Comparison of ENCODE assay signal across 13 cellular contexts in genomic region chr1:203346060-203346754, GRCh38. TPM values are rescaled to one million over a fixed set of nuclear protein-coding genes. Genes with fewer than 3 reads are reported as not detected.
A peak's percentile ranks its signal among the peaks of the same experiment; 100 is the strongest.
DNase-seq lines count a peak whose midpoint lies in the region; ATAC-seq and TF ChIP-seq lines count a peak whose summit lies in the region.
"Had no signal": no experiment of that assay in that cellular context is flagged by ENCODE, and none has a peak within 500 bp of the region (broad histone marks: within the 10 kb centered on the region; RNA-seq: fewer than 3 reads in every experiment).

No MANE protein-coding gene starts in this region.

- H3K9me3 Mint-ChIP-seq in chondrocyte (ENCODE audit: low read depth): no peaks in the 10 kb centered on the region
- H3K9me3 Mint-ChIP-seq in CD4-positive, alpha-beta T cell: no peaks in the 10 kb centered on the region
- H3K9me3 Mint-ChIP-seq: activated T-cell treated with anti-CD3 and anti-CD28 coated beads, Interleukin-2, amount 50 U/mL, for 72 hours; naive thymus-derived CD8-positive, alpha-beta T cell had no signal

- CTCF ChIA-PET in CD4-positive, alpha-beta T cell (lab: Charles Lee): interaction anchor here (14.9 kb wide), 1 partner anchor 72 kb away, joined by 462 read pairs; no protein-coding TSS in a partner anchor

- H3K4me1 ChIP-seq in spleen: peaks cover 0 to 22% (median 9%) of the 10 kb centered on the region in 6 donors

- peaks cover 0 to 46% (median 0%) of the 10 kb centered on the region in 7 donors for H3K27me3 ChIP-seq in spleen (replicated peaks in 1 of 7)
- peaks cover 3% of the 10 kb centered on the region for H3K27me3 ChIP-seq in CD4-positive, alpha-beta T cell (ENCODE audit: control insufficient read depth, insufficient read depth, low read length)
- H3K27me3 ChIP-seq: body of pancreas had no signal

- peak; percentile 56 for TF ChIP-seq CTCF in chondrocyte (IDR thresholded peaks at IDR 0.05)
- TF ChIP-seq CTCF in spleen (IDR thresholded peaks at IDR 0.05 in 8 of 11, conservative IDR thresholded peaks at IDR 0.05 in 3 of 11): no peak
- TF ChIP-seq CTCF in CD4-positive, alpha-beta T cell (IDR thresholded peaks at IDR 0.05): no peak

- no peaks in the 10 kb centered on the region for H3K36me3 Mint-ChIP-seq in chondrocyte (ENCODE audit: low read depth)
- H3K36me3 Mint-ChIP-seq in CD4-positive, alpha-beta T cell (ENCODE audit: low read depth): no peaks in the 10 kb centered on the region
- H3K36me3 Mint-ChIP-seq: naive thymus-derived CD8-positive, alpha-beta T cell had no signal

- peak; percentile 46 for DNase-seq in DMS79 treated with DMSO at 0.1 percent for 48 hours (lab: John Stamatoyannopoulos, UW)
- peak; percentile 70 for DNase-seq in MV-4-11 (lab: John Stamatoyannopoulos, UW)
- DNase-seq in chondrocyte (ENCODE audit: low spot score): no peak
- no peak for DNase-seq in sciatic nerve (ENCODE audit: low spot score)
- DNase-seq in spleen: no peak
- no peak for DNase-seq in CD4-positive, alpha-beta T cell
- DNase-seq: activated T-cell treated with anti-CD3 and anti-CD28 coated beads, Interleukin-2, amount 50 U/mL, for 72 hours; body of pancreas; DMS 273 treated with DMSO at 0.1 percent for 48 hours; naive thymus-derived CD8-positive, alpha-beta T cell; NCI-H1694 had no signal

- H3K4me3 Mint-ChIP-seq in chondrocyte (ENCODE audit: unreplicated experiment): no peak overlapping the region
- no peak overlapping the region for H3K4me3 Mint-ChIP-seq in CD4-positive, alpha-beta T cell
- H3K4me3 Mint-ChIP-seq: activated T-cell treated with anti-CD3 and anti-CD28 coated beads, Interleukin-2, amount 50 U/mL, for 72 hours; naive thymus-derived CD8-positive, alpha-beta T cell had no signal

- H3K27ac ChIP-seq in spleen: peak overlapping the region in 3 of 8 donors; percentile 23 to 45 (median 30)
- H3K27ac ChIP-seq in CD4-positive, alpha-beta T cell (ENCODE audit: low read depth, low read length): no peak overlapping the region
- H3K27ac ChIP-seq: body of pancreas had no signal

- POLR2A ChIA-PET in CD4-positive, alpha-beta T cell (lab: Charles Lee): interaction anchor here (0.7 to 0.9 kb wide), 2 partner anchors 22 to 77 kb away, joined by 3 to 4 read pairs; no protein-coding TSS in a partner anchor

- no peaks in the 10 kb centered on the region for H3K36me3 ChIP-seq in spleen

- peaks cover 13% of the 10 kb centered on the region for H3K27me3 Mint-ChIP-seq in chondrocyte (ENCODE audit: low read depth)
- peaks cover 57% of the 10 kb centered on the region for H3K27me3 Mint-ChIP-seq in CD4-positive, alpha-beta T cell

- H3K27ac Mint-ChIP-seq in chondrocyte (ENCODE audit: unreplicated experiment): no peak overlapping the region
- no peak overlapping the region for H3K27ac Mint-ChIP-seq in CD4-positive, alpha-beta T cell
- H3K27ac Mint-ChIP-seq: activated T-cell treated with anti-CD3 and anti-CD28 coated beads, Interleukin-2, amount 50 U/mL, for 72 hours had no signal

- 50 to 66% (median 60%) methylated on average over 7 of the region's 7 CpGs for WGBS in spleen, 5 donors

- intact Hi-C loops in sciatic nerve (cut with DNase I): no loop called here
- intact Hi-C loops in spleen (cut with DNase I; ENCODE audit: low total_unique reads): loop anchor here (10.0 kb wide), 1 partner anchor 359 kb away; no protein-coding TSS in a partner anchor
- intact Hi-C loops in CD4-positive, alpha-beta T cell (cut with DNase I, micrococcal nuclease): loop anchor here (10.0 kb wide), 2 partner anchors 519 to 779 kb away; partner anchors contain the start of gene SNRPE (in 1 of the 2)

- ATAC-seq in sciatic nerve (peak; percentile 43), HG02938 (IDR thresholded peaks at IDR 0.05; ENCODE audit: unreplicated experiment) (no peak), HG03439 (IDR thresholded peaks at IDR 0.05; ENCODE audit: unreplicated experiment) (no peak)
- ATAC-seq in CD4-positive, alpha-beta T cell (ENCODE audit: poor library complexity): no peak
- ATAC-seq: activated T-cell treated with anti-CD3 and anti-CD28 coated beads, Interleukin-2, amount 50 U/mL, for 72 hours; body of pancreas; naive thymus-derived CD8-positive, alpha-beta T cell had no signal

- peaks cover 24% of the 10 kb centered on the region for H3K4me1 Mint-ChIP-seq in chondrocyte (ENCODE audit: low read depth)
- peaks cover 11% of the 10 kb centered on the region for H3K4me1 Mint-ChIP-seq in CD4-positive, alpha-beta T cell (ENCODE audit: low read depth)

- H3K9me3 ChIP-seq in spleen: no peaks in the 10 kb centered on the region
- H3K9me3 ChIP-seq in CD4-positive, alpha-beta T cell (ENCODE audit: control insufficient read depth, low read length): no peaks in the 10 kb centered on the region
- H3K9me3 ChIP-seq: body of pancreas had no signal

- TF ChIP-seq POLR2A in spleen (IDR thresholded peaks at IDR 0.05): no peak

- no peak overlapping the region for H3K4me3 ChIP-seq in spleen
- H3K4me3 ChIP-seq: body of pancreas had no signal

RNA-seq across cellular contexts. Expression of gene FMOD, which starts 4.7 kb away (rescaled TPM):
- total RNA-seq in chondrocyte: 0.47 to 0.92 TPM (median 0.85 TPM) in 3 replicates
- 126 TPM for total RNA-seq in sciatic nerve
- 10 to 100 TPM; 11.6 to 30.0 (median 21.1) TPM for total RNA-seq in spleen
- 1 to 10 TPM; 4.5 to 8.4 (median 4.9) TPM for polyA plus RNA-seq in spleen
- not detected for total RNA-seq in CD4-positive, alpha-beta T cell
- total RNA-seq: naive thymus-derived CD8-positive, alpha-beta T cell had no signal
- polyA plus RNA-seq: naive thymus-derived CD8-positive, alpha-beta T cell had no signal

RNA-seq across cellular contexts. Expression of gene BTG2, which starts 40.9 kb away (rescaled TPM):
- total RNA-seq in chondrocyte (33.2 to 41.3 TPM (median 39.9 TPM) in 3 replicates), sciatic nerve (83.5 TPM), spleen (100 to 1,000 TPM; 104 to 186 (median 153) TPM)
- polyA plus RNA-seq in spleen: 10 to 100 TPM; 55.5 to 93.1 (median 69.3) TPM
- total RNA-seq in CD4-positive, alpha-beta T cell: 100 to 1,000 TPM; 802 to 849 TPM

Comparison
In these comparisons a context has a peak if more than half of its experiments do, and no peak if none do; other contexts are left out.
1. DNase-seq: peak in DMS79 treated with DMSO at 0.1 percent for 48 hours (single experiment) and MV-4-11 (single experiment); none in chondrocyte (single experiment), sciatic nerve (single experiment), spleen (single experiment) and CD4-positive, alpha-beta T cell (0 of 10).